8 cellular contexts compared by ENCODE assay signal in the genomic region with DNA sequence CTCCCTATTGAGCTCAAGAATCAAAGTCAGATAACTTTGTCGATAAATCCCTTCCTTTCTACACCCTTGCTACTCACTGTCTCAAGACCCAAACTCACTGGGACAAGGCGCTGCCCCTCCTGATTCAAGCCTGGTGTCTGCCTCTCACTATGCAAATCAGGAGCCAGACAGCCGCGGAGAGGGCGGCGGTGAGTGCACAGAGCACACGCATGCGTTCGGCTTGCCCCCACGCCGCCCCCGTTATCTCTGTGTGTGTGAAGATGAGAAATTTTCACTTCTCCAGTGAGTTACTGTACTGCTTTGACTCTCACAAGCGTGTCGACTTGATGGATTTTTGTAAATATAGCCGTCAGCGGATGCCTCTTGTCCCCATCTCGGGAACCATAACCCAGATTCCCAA.
ATAC-seq and FAIRE-seq lines count a peak whose summit lies in the region.

No MANE protein-coding gene starts in this region.

- ATAC-seq in GM18498 (IDR thresholded peaks at IDR 0.05; ENCODE audit: unreplicated experiment) (peak; percentile 66), GM18909 (IDR thresholded peaks at IDR 0.05; ENCODE audit: poor library complexity, unreplicated experiment) (peak; percentile 57), GM19468 (IDR thresholded peaks at IDR 0.05; ENCODE audit: extremely low read depth, unreplicated experiment) (peak; percentile 84), HG02588 (IDR thresholded peaks at IDR 0.05; ENCODE audit: unreplicated experiment) (peak; percentile 61), HG02884 (IDR thresholded peaks at IDR 0.05; ENCODE audit: unreplicated experiment) (peak; percentile 69), HG03103 (IDR thresholded peaks at IDR 0.05; ENCODE audit: low read depth, unreplicated experiment) (peak; percentile 45), HG03439 (IDR thresholded peaks at IDR 0.05; ENCODE audit: unreplicated experiment) (peak; percentile 81)

- FAIRE-seq in colon (lab: Jason Lieb, UNC), result peak; percentile 49

Comparison
In these comparisons a context has a peak if more than half of its experiments do, and no peak if none do; other contexts are left out.
1. Peak in every context shown above with its lines: ATAC-seq.